30 cellular contexts compared by ENCODE assay signal in genomic region chr4:160492181-160492580, GRCh38.
DNase-seq lines count a peak whose midpoint lies in the region; TF ChIP-seq lines count a peak whose summit lies in the region.
"Had no signal": no experiment of that assay in that cellular context is flagged by ENCODE, and none has a peak within 500 bp of the region (broad histone marks: within the 10 kb centered on the region; RNA-seq: fewer than 3 reads in every experiment).

No MANE protein-coding gene starts in this region.

- POLR2A ChIA-PET in Caco-2 (lab: Charles Lee) (no interaction called here), HEK293T (lab: Yijun Ruan, JAX) (no interaction called here)

- H3K36me3 ChIP-seq in Caco-2 (ENCODE audit: control insufficient read depth, insufficient read depth, low read length) (no peaks in the 10 kb centered on the region), endodermal cell (ENCODE audit: control insufficient read depth, insufficient read depth, low read length) (no peaks in the 10 kb centered on the region)
- H3K36me3 ChIP-seq: BE2C; BLaER1; BLaER1 treated with 17β-estradiol and CSF1 and Interleukin-3, amounts not matched to agents 10 nM and 100 nM had no signal

- TF ChIP-seq CTCF in Caco-2 (IDR thresholded peaks at IDR 0.05; ENCODE audit: insufficient read depth in 1 of 2, low read depth in 1 of 2, low read length in 1 of 2, severe bottlenecking in 1 of 2, unreplicated experiment in 1 of 2): no peak
- TF ChIP-seq CTCF in endodermal cell (conservative IDR thresholded peaks at IDR 0.05): no peak

- no peak overlapping the region for H3K4me3 ChIP-seq in Caco-2 (ENCODE audit: low read depth, low read length)
- peak overlapping the region; percentile 62 for H3K4me3 ChIP-seq in endodermal cell (ENCODE audit: low read length)
- H3K4me3 ChIP-seq: A549; BLaER1; BLaER1 treated with 17β-estradiol and CSF1 and Interleukin-3, amounts not matched to agents 10 nM and 100 nM had no signal

- CTCF ChIA-PET in Caco-2 (lab: Charles Lee) (no interaction called here), HEK293T (lab: Yijun Ruan, JAX) (no interaction called here)

- H3K27ac Mint-ChIP-seq in Caco-2 (ENCODE audit: unreplicated experiment) (no peak overlapping the region), endodermal cell (no peak overlapping the region)
- H3K27ac Mint-ChIP-seq: B cell; CD14-positive monocyte; CD4-positive, alpha-beta memory T cell; CD4-positive, alpha-beta T cell; CD4-positive, CD25-positive, alpha-beta regulatory T cell; CD8-positive, alpha-beta memory T cell; CD8-positive, alpha-beta T cell had no signal

- H3K4me1 ChIP-seq in Caco-2: peaks cover 21% of the 10 kb centered on the region
- peaks cover 3% of the 10 kb centered on the region for H3K4me1 ChIP-seq in endodermal cell (ENCODE audit: control insufficient read depth, insufficient read depth, low read length)
- H3K4me1 ChIP-seq: A549; BLaER1; BLaER1 treated with 17β-estradiol and CSF1 and Interleukin-3, amounts not matched to agents 10 nM and 100 nM had no signal

- H3K36me3 Mint-ChIP-seq in Caco-2 (ENCODE audit: insufficient read depth, unreplicated experiment): peaks cover 6% of the 10 kb centered on the region
- H3K36me3 Mint-ChIP-seq in endodermal cell (ENCODE audit: low read depth): peaks cover 7% of the 10 kb centered on the region
- H3K36me3 Mint-ChIP-seq: CD14-positive monocyte; CD4-positive, alpha-beta memory T cell; CD4-positive, CD25-positive, alpha-beta regulatory T cell; CD8-positive, alpha-beta memory T cell; CD8-positive, alpha-beta T cell had no signal

- no peak overlapping the region for H3K27ac ChIP-seq in endodermal cell (ENCODE audit: low read depth, low read length)
- H3K27ac ChIP-seq: 22Rv1; A549; BLaER1; BLaER1 treated with 17β-estradiol and CSF1 and Interleukin-3, amounts not matched to agents 10 nM and 100 nM; C4-2B had no signal

- H3K9me3 Mint-ChIP-seq in Caco-2 (ENCODE audit: unreplicated experiment): no peaks in the 10 kb centered on the region
- peaks cover 36% of the 10 kb centered on the region for H3K9me3 Mint-ChIP-seq in endodermal cell

- no peaks in the 10 kb centered on the region for H3K27me3 ChIP-seq in Caco-2 (replicated peaks; ENCODE audit: control insufficient read depth, insufficient read depth, low read length)
- no peaks in the 10 kb centered on the region for H3K27me3 ChIP-seq in endodermal cell (ENCODE audit: control insufficient read depth, insufficient read depth, low read length, poor library complexity, severe bottlenecking)
- H3K27me3 ChIP-seq: BE2C; BLaER1; BLaER1 treated with 17β-estradiol and CSF1 and Interleukin-3, amounts not matched to agents 10 nM and 100 nM had no signal

- intact Hi-C loops in Caco-2 (cut with micrococcal nuclease; ENCODE audit: unreplicated experiment): no loop called here

- H3K4me3 Mint-ChIP-seq in Caco-2 (ENCODE audit: unreplicated experiment) (no peak overlapping the region), endodermal cell (no peak overlapping the region)
- H3K4me3 Mint-ChIP-seq: B cell; CD14-positive monocyte; CD4-positive, alpha-beta memory T cell; CD4-positive, alpha-beta T cell; CD4-positive, CD25-positive, alpha-beta regulatory T cell; CD8-positive, alpha-beta memory T cell; CD8-positive, alpha-beta T cell had no signal

- H3K9me3 ChIP-seq in Caco-2: no peaks in the 10 kb centered on the region
- H3K9me3 ChIP-seq in endodermal cell (ENCODE audit: control insufficient read depth, low read length): peaks cover 51% of the 10 kb centered on the region
- H3K9me3 ChIP-seq: A549 had no signal

- peak; percentile 51 to 69 for DNase-seq in Caco-2
- DNase-seq in HEK293T (ENCODE audit: extremely low spot score): no peak
- no peak for DNase-seq in endodermal cell
- no peak for DNase-seq in EL
- DNase-seq in DMS153 (lab: John Stamatoyannopoulos, UW): no peak
- DNase-seq in activated T-cell treated with anti-CD3 and anti-CD28 coated beads, Interleukin-2, amount 50 U/mL, for 1 hour: no peak
- DNase-seq: 8988T; ACHN; AML-193; BE2C; C1 segment of cervical spinal cord; Calu3; CD4-positive, alpha-beta memory T cell; CD4-positive, alpha-beta T cell; CD4-positive, CD25-positive, alpha-beta regulatory T cell; CD8-positive, alpha-beta memory T cell; CD8-positive, alpha-beta T cell; COR-L47; DMS 273 treated with DMSO at 0.1 percent for 48 hours; DMS53; DMS79; DMS79 treated with DMSO at 0.1 percent for 48 hours; DND-41 had no signal

- no peaks in the 10 kb centered on the region for H3K27me3 Mint-ChIP-seq in Caco-2 (ENCODE audit: insufficient read depth, unreplicated experiment)
- H3K27me3 Mint-ChIP-seq in endodermal cell (ENCODE audit: insufficient read depth): no peaks in the 10 kb centered on the region
- H3K27me3 Mint-ChIP-seq: B cell; CD4-positive, alpha-beta memory T cell; CD4-positive, alpha-beta T cell; CD4-positive, CD25-positive, alpha-beta regulatory T cell; CD8-positive, alpha-beta memory T cell had no signal

- BruUV-seq in Caco-2 (replicated peaks; lab: Mats Ljungman, UMichigan): no TSS peak

- peaks cover 7% of the 10 kb centered on the region for H3K4me1 Mint-ChIP-seq in Caco-2 (ENCODE audit: low read depth, unreplicated experiment)
- peaks cover 20% of the 10 kb centered on the region for H3K4me1 Mint-ChIP-seq in endodermal cell
- H3K4me1 Mint-ChIP-seq: B cell; CD14-positive monocyte; CD4-positive, alpha-beta memory T cell; CD4-positive, CD25-positive, alpha-beta regulatory T cell; CD8-positive, alpha-beta memory T cell had no signal

- no peak overlapping the region for H3K9ac ChIP-seq in endodermal cell (ENCODE audit: extremely low read depth, low read length, poor library complexity, severe bottlenecking)
- H3K9ac ChIP-seq: BLaER1; BLaER1 treated with 17β-estradiol and CSF1 and Interleukin-3, amounts not matched to agents 10 nM and 100 nM had no signal

TF ChIP-seq in HEK293T, 16 proteins besides CTCF, POLR2A, EP300 and RAD21:
- TF ChIP-seq ARNT (IDR thresholded peaks at IDR 0.05) (0 out of 2 replicates have a peak, but pooled peaks have one; percentile 28), CTBP1 (IDR thresholded peaks at IDR 0.05; ENCODE audit: borderline replicate concordance) (peak; percentile 61; the same call in 1 of the 2 replicates), ZNF384 (IDR thresholded peaks at IDR 0.05) (peak; percentile 47), FOXM1 (IDR thresholded peaks at IDR 0.05; ENCODE audit: borderline replicate concordance) (no peak), NFRKB (IDR thresholded peaks at IDR 0.05) (no peak), PKNOX1 (IDR thresholded peaks at IDR 0.05) (peak; percentile 8; the same call in 1 of the 2 replicates), LEF1 (IDR thresholded peaks at IDR 0.05; ENCODE audit: borderline replicate concordance) (no peak), BHLHE40 (IDR thresholded peaks at IDR 0.05; ENCODE audit: borderline replicate concordance) (no peak), SUZ12 (IDR thresholded peaks at IDR 0.05) (no peak), FOXK2 (IDR thresholded peaks at IDR 0.05) (no peak), FOXA1 (IDR thresholded peaks at IDR 0.05) (no peak)

Comparison
In these comparisons a context has a peak if more than half of its experiments do, and no peak if none do; other contexts are left out.
1. DNase-seq: peak in Caco-2 (2 of 2); none in HEK293T (single experiment), endodermal cell (single experiment), EL (single experiment), DMS153 (single experiment) and activated T-cell treated with anti-CD3 and anti-CD28 coated beads, Interleukin-2, amount 50 U/mL, for 1 hour (single experiment).